In genomic region chr15:76346666-76347506, GRCh38 we compare ENCODE assay signal across 9 cellular contexts. TPM values are rescaled to one million over a fixed set of nuclear protein-coding genes. Genes with fewer than 3 reads are reported as not detected.
A peak's percentile ranks its signal among the peaks of the same experiment; 100 is the strongest.
DNase-seq lines count a peak whose midpoint lies in the region; ATAC-seq and TF ChIP-seq lines count a peak whose summit lies in the region.
"Had no signal": no experiment of that assay in that cellular context is flagged by ENCODE, and none has a peak within 500 bp of the region (broad histone marks: within the 10 kb centered on the region; RNA-seq: fewer than 3 reads in every experiment).

No MANE protein-coding gene starts in this region.

- in situ Hi-C loops in GM23248 (cut with MboI) = no loop called here

- no peaks in the 10 kb centered on the region for H3K9me2 ChIP-seq in GM23248 (ENCODE audit: insufficient read depth)

- no peaks in the 10 kb centered on the region for H4K20me1 ChIP-seq in GM23248 (ENCODE audit: insufficient read depth)

- peak overlapping the region; percentile 67 for H3K4me3 ChIP-seq in GM23248

- H3K9me3 ChIP-seq in GM23248 (ENCODE audit: low read depth) = no peaks in the 10 kb centered on the region

- H3K36me3 Mint-ChIP-seq in activated CD8-positive, alpha-beta T cell treated with anti-CD3 and anti-CD28 coated beads for 36 hours (ENCODE audit: low read depth) = peaks cover 7% of the 10 kb centered on the region
- peaks cover 6% of the 10 kb centered on the region for H3K36me3 Mint-ChIP-seq in stimulated activated memory B cell treated with anti-CD40 and anti-IgM and Interleukin-4, amounts not matched to agents 10 μg/mL and 1 μg/mL and 100 μg/mL, for 72 hours

- H3K4me2 ChIP-seq in GM23248 (ENCODE audit: unreplicated experiment) = peak overlapping the region; percentile 65

- H3K27me3 ChIP-seq in GM23248 (replicated peaks; ENCODE audit: insufficient read depth) = peaks cover 49% of the 10 kb centered on the region

- peaks cover 13% of the 10 kb centered on the region for H3K4me1 Mint-ChIP-seq in activated CD8-positive, alpha-beta T cell treated with anti-CD3 and anti-CD28 coated beads for 36 hours (ENCODE audit: low read depth)
- H3K4me1 Mint-ChIP-seq in stimulated activated memory B cell treated with anti-CD40 and anti-IgM and Interleukin-4, amounts not matched to agents 10 μg/mL and 1 μg/mL and 100 μg/mL, for 72 hours = peaks cover 15% of the 10 kb centered on the region

- peaks cover 43% of the 10 kb centered on the region for H3K27me3 Mint-ChIP-seq in activated CD8-positive, alpha-beta T cell treated with anti-CD3 and anti-CD28 coated beads for 36 hours
- H3K27me3 Mint-ChIP-seq in stimulated activated memory B cell treated with anti-CD40 and anti-IgM and Interleukin-4, amounts not matched to agents 10 μg/mL and 1 μg/mL and 100 μg/mL, for 72 hours = peaks cover 44% of the 10 kb centered on the region

- 53 to 55% methylated on average over 67 to 76 of the region's 76 CpGs for WGBS in GM23248 (ENCODE audit: low coverage in 1 of 2, low lambda C conversion rate in 2 of 2, missing lambda C conversion rate in 2 of 2), 2 experiments

- H3K4me1 ChIP-seq in GM23248 (ENCODE audit: insufficient read depth) = no peaks in the 10 kb centered on the region

- peaks cover 7% of the 10 kb centered on the region; the same call in 1 of the 2 replicates for H3F3A ChIP-seq in GM23248 (ENCODE audit: insufficient read depth)

- no peak overlapping the region for H3K27ac Mint-ChIP-seq in activated CD8-positive, alpha-beta T cell treated with anti-CD3 and anti-CD28 coated beads for 36 hours
- H3K27ac Mint-ChIP-seq in stimulated activated memory B cell treated with anti-CD40 and anti-IgM and Interleukin-4, amounts not matched to agents 10 μg/mL and 1 μg/mL and 100 μg/mL, for 72 hours = no peak overlapping the region

- H3K9ac ChIP-seq in GM23248 = 0 out of 2 replicates have a peak overlapping the region, but pooled peaks have one; percentile 3

- no peaks in the 10 kb centered on the region for H3K79me2 ChIP-seq in GM23248 (ENCODE audit: insufficient read depth)

- intact Hi-C loops in activated CD8-positive, alpha-beta T cell treated with anti-CD3 and anti-CD28 coated beads for 36 hours (cut with micrococcal nuclease) = no loop called here

- no peak for DNase-seq in GM23248
- DNase-seq in activated CD8-positive, alpha-beta T cell treated with anti-CD3 and anti-CD28 coated beads for 36 hours = no peak
- DNase-seq in iPS-NIHi11 (ENCODE audit: low spot score) = peak; percentile 50
- no peak for DNase-seq in NCI-H510A treated with DMSO at 0.1 percent for 48 hours (lab: John Stamatoyannopoulos, UW)
- no peak for DNase-seq in stimulated activated CD4-positive, alpha-beta T cell treated with anti-CD3 and anti-CD28 coated beads, Interleukin-1b, Interleukin-23, amount 100 ng/mL, for 48 hours
- DNase-seq in NCI-H1694 (lab: John Stamatoyannopoulos, UW) = no peak
- DNase-seq: Kasumi-1 had no signal

- CTCF ChIA-PET in activated CD8-positive, alpha-beta T cell treated with anti-CD3 and anti-CD28 coated beads for 36 hours (lab: Charles Lee) = interaction anchor here (0.9 to 2.0 kb wide), 2 partner anchors 13 to 155 kb away, joined by 3 to 8 read pairs; no protein-coding TSS in a partner anchor

- peak overlapping the region; percentile 26 for H3K4me3 Mint-ChIP-seq in activated CD8-positive, alpha-beta T cell treated with anti-CD3 and anti-CD28 coated beads for 36 hours
- peak overlapping the region; percentile 72 for H3K4me3 Mint-ChIP-seq in stimulated activated memory B cell treated with anti-CD40 and anti-IgM and Interleukin-4, amounts not matched to agents 10 μg/mL and 1 μg/mL and 100 μg/mL, for 72 hours

- H3K27ac ChIP-seq in GM23248 = no peak overlapping the region

- ATAC-seq in activated CD8-positive, alpha-beta T cell treated with anti-CD3 and anti-CD28 coated beads for 36 hours = no peak
- no peak for ATAC-seq in stimulated activated memory B cell treated with anti-CD40 and anti-IgM and Interleukin-4, amounts not matched to agents 10 μg/mL and 1 μg/mL and 100 μg/mL, for 72 hours
- no peak for ATAC-seq in HG02981 (IDR thresholded peaks at IDR 0.05; ENCODE audit: unreplicated experiment)

- TF ChIP-seq CTCF in activated CD8-positive, alpha-beta T cell treated with anti-CD3 and anti-CD28 coated beads for 36 hours (IDR thresholded peaks at IDR 0.05) = no peak

- no peaks in the 10 kb centered on the region for H3K9me3 Mint-ChIP-seq in activated CD8-positive, alpha-beta T cell treated with anti-CD3 and anti-CD28 coated beads for 36 hours
- H3K9me3 Mint-ChIP-seq in stimulated activated memory B cell treated with anti-CD40 and anti-IgM and Interleukin-4, amounts not matched to agents 10 μg/mL and 1 μg/mL and 100 μg/mL, for 72 hours = no peaks in the 10 kb centered on the region

- POLR2A ChIA-PET in activated CD8-positive, alpha-beta T cell treated with anti-CD3 and anti-CD28 coated beads for 36 hours (lab: Charles Lee) = interaction anchor here (1.0 to 1.7 kb wide), 3 partner anchors 9 to 29 kb away, joined by 3 to 4 read pairs (median 4); no protein-coding TSS in a partner anchor

- H3K36me3 ChIP-seq in GM23248 (ENCODE audit: low read depth) = no peaks in the 10 kb centered on the region

- H2AFZ ChIP-seq in GM23248 = peak overlapping the region; percentile 63

RNA-seq across cellular contexts. Expression of gene ISL2, which starts 10.3 kb away (rescaled TPM):
- 2.2 and 2.8 TPM in 2 replicates for total RNA-seq in GM23248 (2014; rRNA removed; shearing (Covaris generic))
- polyA plus RNA-seq in GM23248 (2016; fragmentation: Nextera tagmentation; extraction: Ambion mirVana) = 0.68 and 0.98 TPM in 2 replicates
- total RNA-seq in activated CD8-positive, alpha-beta T cell treated with anti-CD3 and anti-CD28 coated beads for 36 hours = under 1 TPM in 1 of 2 experiments, not detected in 1; 0.22 TPM

RNA-seq across cellular contexts. Expression of gene ETFA, which starts 35.6 kb away (rescaled TPM):
- total RNA-seq in GM23248 (2014; rRNA removed; shearing (Covaris generic)) = 77.4 and 94.8 TPM in 2 replicates
- polyA plus RNA-seq in GM23248 (2016; fragmentation: Nextera tagmentation; extraction: Ambion mirVana) = 141 and 147 TPM in 2 replicates
- 100 to 1,000 TPM; 159 to 164 TPM for total RNA-seq in activated CD8-positive, alpha-beta T cell treated with anti-CD3 and anti-CD28 coated beads for 36 hours
